1 cellular context compared by ENCODE assay signal in the genomic region with DNA sequence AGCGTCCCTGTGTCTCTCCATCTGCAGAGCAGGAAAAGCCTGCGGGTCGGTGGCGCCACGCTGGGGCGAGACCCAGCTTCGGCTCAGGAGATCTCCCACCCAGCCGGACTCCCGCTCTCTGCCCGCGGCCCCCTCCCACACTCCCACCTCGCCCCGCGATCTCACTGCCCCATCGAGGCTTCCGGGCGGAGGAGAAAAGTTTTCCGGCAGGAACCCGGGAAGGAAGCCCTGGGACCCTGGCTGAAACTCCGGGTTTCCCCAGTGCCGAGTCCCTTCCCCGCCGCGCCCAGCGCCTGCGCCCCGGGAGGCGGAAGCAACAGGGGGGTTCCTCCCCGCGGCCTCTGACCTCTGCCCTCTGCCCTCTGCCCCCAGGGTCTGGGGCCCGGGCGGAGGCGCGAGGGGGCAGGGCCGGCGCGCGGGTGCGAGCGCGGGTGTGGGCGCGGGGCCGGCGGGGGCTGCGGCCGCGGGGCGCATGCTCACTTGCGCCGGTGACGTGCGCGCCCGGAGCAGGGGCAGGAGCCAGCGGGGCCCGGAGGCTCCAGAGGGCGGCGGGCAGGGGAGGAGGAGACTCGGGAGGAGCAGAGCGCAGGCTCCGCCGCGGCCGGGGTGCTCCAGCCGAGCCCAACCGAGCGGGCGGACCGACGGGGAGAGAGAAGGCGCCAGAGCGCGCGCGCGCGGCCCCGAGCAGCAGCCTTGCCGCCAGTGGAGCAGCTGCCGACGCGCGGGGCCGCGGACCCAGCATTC.
TF ChIP-seq lines count a peak whose summit lies in the region.

A gene (plus strand): TSS at position 541 of the 744 bp plus-strand sequence. CDS start 379 bp downstream, outside the sequence.

TF ChIP-seq in HepG2, 621 proteins besides CTCF, POLR2A, EP300 and RAD21 (continued from another document and continues in another):
- TF ChIP-seq, protein P1, sequence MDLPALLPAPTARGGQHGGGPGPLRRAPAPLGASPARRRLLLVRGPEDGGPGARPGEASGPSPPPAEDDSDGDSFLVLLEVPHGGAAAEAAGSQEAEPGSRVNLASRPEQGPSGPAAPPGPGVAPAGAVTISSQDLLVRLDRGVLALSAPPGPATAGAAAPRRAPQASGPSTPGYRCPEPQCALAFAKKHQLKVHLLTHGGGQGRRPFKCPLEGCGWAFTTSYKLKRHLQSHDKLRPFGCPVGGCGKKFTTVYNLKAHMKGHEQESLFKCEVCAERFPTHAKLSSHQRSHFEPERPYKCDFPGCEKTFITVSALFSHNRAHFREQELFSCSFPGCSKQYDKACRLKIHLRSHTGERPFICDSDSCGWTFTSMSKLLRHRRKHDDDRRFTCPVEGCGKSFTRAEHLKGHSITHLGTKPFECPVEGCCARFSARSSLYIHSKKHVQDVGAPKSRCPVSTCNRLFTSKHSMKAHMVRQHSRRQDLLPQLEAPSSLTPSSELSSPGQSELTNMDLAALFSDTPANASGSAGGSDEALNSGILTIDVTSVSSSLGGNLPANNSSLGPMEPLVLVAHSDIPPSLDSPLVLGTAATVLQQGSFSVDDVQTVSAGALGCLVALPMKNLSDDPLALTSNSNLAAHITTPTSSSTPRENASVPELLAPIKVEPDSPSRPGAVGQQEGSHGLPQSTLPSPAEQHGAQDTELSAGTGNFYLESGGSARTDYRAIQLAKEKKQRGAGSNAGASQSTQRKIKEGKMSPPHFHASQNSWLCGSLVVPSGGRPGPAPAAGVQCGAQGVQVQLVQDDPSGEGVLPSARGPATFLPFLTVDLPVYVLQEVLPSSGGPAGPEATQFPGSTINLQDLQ (CRISPR knock-in tag; IDR thresholded peaks at IDR 0.05): no peak
- TF ChIP-seq TBP (CRISPR knock-in tag; IDR thresholded peaks at IDR 0.05): no peak
- TF ChIP-seq ZNF451 (CRISPR knock-in tag; IDR thresholded peaks at IDR 0.05): peak; percentile 57; the same call in 1 of the 2 replicates
- TF ChIP-seq ELF1 (CRISPR knock-in tag; IDR thresholded peaks at IDR 0.05): peak; percentile 80
- peak; percentile 85 for TF ChIP-seq HNRNPLL (IDR thresholded peaks at IDR 0.05; ENCODE audit: low read depth, low read length, poor library complexity, severe bottlenecking)
- no peak for TF ChIP-seq ZNF607 (CRISPR knock-in tag; IDR thresholded peaks at IDR 0.05; ENCODE audit: borderline replicate concordance)
- no peak for TF ChIP-seq RFX5 (IDR thresholded peaks at IDR 0.05; ENCODE audit: low read depth, low read length)
- no peak for TF ChIP-seq ZNF644 (CRISPR knock-in tag; IDR thresholded peaks at IDR 0.05; ENCODE audit: low read depth)
- no peak; the same call in 1 of the 2 replicates for TF ChIP-seq HCFC1 (IDR thresholded peaks at IDR 0.05; ENCODE audit: low read depth, low read length)
- TF ChIP-seq GATAD1 (CRISPR knock-in tag; IDR thresholded peaks at IDR 0.05): peak; percentile 76
- TF ChIP-seq ZNF510 (CRISPR knock-in tag; IDR thresholded peaks at IDR 0.05; ENCODE audit: low read depth): peak; percentile 78; the same call in 1 of the 2 replicates
- TF ChIP-seq KAT2B (IDR thresholded peaks at IDR 0.05; ENCODE audit: borderline replicate concordance, low read depth, low read length): no peak
- TF ChIP-seq MBNL3 (CRISPR knock-in tag; conservative IDR thresholded peaks at IDR 0.05): no peak
- TF ChIP-seq, protein P2, sequence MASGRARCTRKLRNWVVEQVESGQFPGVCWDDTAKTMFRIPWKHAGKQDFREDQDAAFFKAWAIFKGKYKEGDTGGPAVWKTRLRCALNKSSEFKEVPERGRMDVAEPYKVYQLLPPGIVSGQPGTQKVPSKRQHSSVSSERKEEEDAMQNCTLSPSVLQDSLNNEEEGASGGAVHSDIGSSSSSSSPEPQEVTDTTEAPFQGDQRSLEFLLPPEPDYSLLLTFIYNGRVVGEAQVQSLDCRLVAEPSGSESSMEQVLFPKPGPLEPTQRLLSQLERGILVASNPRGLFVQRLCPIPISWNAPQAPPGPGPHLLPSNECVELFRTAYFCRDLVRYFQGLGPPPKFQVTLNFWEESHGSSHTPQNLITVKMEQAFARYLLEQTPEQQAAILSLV (CRISPR knock-in tag; IDR thresholded peaks at IDR 0.05; ENCODE audit: borderline replicate concordance): no peak
- TF ChIP-seq CBX1 (IDR thresholded peaks at IDR 0.05; ENCODE audit: low read depth): no peak
- peak; percentile 79 for TF ChIP-seq MED1 (CRISPR knock-in tag; IDR thresholded peaks at IDR 0.05)
- TF ChIP-seq CCDC6 (CRISPR knock-in tag; IDR thresholded peaks at IDR 0.05): peak; percentile 84; the same call in 1 of the 2 replicates
- TF ChIP-seq SATB2 (CRISPR knock-in tag; IDR thresholded peaks at IDR 0.05): no peak
- peak; percentile 88 for TF ChIP-seq ZNF772 (CRISPR knock-in tag; IDR thresholded peaks at IDR 0.05)
- TF ChIP-seq TCF7L2 (IDR thresholded peaks at IDR 0.05; ENCODE audit: low read depth, low read length): no peak
- TF ChIP-seq, protein P3, sequence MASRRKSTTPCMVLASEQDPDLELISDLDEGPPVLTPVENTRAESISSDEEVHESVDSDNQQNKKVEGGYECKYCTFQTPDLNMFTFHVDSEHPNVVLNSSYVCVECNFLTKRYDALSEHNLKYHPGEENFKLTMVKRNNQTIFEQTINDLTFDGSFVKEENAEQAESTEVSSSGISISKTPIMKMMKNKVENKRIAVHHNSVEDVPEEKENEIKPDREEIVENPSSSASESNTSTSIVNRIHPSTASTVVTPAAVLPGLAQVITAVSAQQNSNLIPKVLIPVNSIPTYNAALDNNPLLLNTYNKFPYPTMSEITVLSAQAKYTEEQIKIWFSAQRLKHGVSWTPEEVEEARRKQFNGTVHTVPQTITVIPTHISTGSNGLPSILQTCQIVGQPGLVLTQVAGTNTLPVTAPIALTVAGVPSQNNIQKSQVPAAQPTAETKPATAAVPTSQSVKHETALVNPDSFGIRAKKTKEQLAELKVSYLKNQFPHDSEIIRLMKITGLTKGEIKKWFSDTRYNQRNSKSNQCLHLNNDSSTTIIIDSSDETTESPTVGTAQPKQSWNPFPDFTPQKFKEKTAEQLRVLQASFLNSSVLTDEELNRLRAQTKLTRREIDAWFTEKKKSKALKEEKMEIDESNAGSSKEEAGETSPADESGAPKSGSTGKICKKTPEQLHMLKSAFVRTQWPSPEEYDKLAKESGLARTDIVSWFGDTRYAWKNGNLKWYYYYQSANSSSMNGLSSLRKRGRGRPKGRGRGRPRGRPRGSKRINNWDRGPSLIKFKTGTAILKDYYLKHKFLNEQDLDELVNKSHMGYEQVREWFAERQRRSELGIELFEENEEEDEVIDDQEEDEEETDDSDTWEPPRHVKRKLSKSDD (CRISPR knock-in tag; IDR thresholded peaks at IDR 0.05; ENCODE audit: low read depth): no peak
- no peak for TF ChIP-seq SP2 (CRISPR knock-in tag; IDR thresholded peaks at IDR 0.05)
- TF ChIP-seq, protein P4, sequence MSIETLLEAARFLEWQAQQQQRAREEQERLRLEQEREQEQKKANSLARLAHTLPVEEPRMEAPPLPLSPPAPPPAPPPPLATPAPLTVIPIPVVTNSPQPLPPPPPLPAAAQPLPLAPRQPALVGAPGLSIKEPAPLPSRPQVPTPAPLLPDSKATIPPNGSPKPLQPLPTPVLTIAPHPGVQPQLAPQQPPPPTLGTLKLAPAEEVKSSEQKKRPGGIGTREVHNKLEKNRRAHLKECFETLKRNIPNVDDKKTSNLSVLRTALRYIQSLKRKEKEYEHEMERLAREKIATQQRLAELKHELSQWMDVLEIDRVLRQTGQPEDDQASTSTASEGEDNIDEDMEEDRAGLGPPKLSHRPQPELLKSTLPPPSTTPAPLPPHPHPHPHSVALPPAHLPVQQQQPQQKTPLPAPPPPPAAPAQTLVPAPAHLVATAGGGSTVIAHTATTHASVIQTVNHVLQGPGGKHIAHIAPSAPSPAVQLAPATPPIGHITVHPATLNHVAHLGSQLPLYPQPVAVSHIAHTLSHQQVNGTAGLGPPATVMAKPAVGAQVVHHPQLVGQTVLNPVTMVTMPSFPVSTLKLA (IDR thresholded peaks at IDR 0.05): no peak
- TF ChIP-seq FOSL2 (CRISPR knock-in tag; IDR thresholded peaks at IDR 0.05): 0 out of 2 replicates have a peak, but pooled peaks have one; percentile 3
- no peak for TF ChIP-seq ZNF20 (CRISPR knock-in tag; IDR thresholded peaks at IDR 0.05)
- no peak for TF ChIP-seq ZNF558 (CRISPR knock-in tag; IDR thresholded peaks at IDR 0.05; ENCODE audit: borderline replicate concordance)
- TF ChIP-seq, protein P5, sequence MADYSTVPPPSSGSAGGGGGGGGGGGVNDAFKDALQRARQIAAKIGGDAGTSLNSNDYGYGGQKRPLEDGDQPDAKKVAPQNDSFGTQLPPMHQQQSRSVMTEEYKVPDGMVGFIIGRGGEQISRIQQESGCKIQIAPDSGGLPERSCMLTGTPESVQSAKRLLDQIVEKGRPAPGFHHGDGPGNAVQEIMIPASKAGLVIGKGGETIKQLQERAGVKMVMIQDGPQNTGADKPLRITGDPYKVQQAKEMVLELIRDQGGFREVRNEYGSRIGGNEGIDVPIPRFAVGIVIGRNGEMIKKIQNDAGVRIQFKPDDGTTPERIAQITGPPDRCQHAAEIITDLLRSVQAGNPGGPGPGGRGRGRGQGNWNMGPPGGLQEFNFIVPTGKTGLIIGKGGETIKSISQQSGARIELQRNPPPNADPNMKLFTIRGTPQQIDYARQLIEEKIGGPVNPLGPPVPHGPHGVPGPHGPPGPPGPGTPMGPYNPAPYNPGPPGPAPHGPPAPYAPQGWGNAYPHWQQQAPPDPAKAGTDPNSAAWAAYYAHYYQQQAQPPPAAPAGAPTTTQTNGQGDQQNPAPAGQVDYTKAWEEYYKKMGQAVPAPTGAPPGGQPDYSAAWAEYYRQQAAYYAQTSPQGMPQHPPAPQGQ (CRISPR knock-in tag; IDR thresholded peaks at IDR 0.05; ENCODE audit: borderline replicate concordance): no peak
- peak; percentile 53; the same call in 1 of the 2 replicates for TF ChIP-seq ZNF546 (CRISPR knock-in tag; conservative IDR thresholded peaks at IDR 0.05)
- TF ChIP-seq ZNF224 (CRISPR knock-in tag; IDR thresholded peaks at IDR 0.05): no peak
- peak; percentile 24; the same call in 1 of the 2 replicates for TF ChIP-seq ZMYM3 (CRISPR knock-in tag; IDR thresholded peaks at IDR 0.05)
- TF ChIP-seq, protein P6, sequence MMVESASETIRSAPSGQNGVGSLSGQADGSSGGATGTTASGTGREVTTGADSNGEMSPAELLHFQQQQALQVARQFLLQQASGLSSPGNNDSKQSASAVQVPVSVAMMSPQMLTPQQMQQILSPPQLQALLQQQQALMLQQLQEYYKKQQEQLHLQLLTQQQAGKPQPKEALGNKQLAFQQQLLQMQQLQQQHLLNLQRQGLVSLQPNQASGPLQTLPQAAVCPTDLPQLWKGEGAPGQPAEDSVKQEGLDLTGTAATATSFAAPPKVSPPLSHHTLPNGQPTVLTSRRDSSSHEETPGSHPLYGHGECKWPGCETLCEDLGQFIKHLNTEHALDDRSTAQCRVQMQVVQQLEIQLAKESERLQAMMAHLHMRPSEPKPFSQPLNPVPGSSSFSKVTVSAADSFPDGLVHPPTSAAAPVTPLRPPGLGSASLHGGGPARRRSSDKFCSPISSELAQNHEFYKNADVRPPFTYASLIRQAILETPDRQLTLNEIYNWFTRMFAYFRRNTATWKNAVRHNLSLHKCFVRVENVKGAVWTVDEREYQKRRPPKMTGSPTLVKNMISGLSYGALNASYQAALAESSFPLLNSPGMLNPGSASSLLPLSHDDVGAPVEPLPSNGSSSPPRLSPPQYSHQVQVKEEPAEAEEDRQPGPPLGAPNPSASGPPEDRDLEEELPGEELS (CRISPR knock-in tag; IDR thresholded peaks at IDR 0.05): peak; percentile 48; the same call in 1 of the 2 replicates
- peak; percentile 85 for TF ChIP-seq TAF1 (CRISPR knock-in tag; IDR thresholded peaks at IDR 0.05)
- TF ChIP-seq, protein P7, sequence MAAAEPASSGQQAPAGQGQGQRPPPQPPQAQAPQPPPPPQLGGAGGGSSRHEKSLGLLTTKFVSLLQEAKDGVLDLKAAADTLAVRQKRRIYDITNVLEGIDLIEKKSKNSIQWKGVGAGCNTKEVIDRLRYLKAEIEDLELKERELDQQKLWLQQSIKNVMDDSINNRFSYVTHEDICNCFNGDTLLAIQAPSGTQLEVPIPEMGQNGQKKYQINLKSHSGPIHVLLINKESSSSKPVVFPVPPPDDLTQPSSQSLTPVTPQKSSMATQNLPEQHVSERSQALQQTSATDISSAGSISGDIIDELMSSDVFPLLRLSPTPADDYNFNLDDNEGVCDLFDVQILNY (CRISPR knock-in tag; conservative IDR thresholded peaks at IDR 0.05): no peak
- no peak for TF ChIP-seq KLF12 (CRISPR knock-in tag; IDR thresholded peaks at IDR 0.05; ENCODE audit: borderline replicate concordance)
- peak; percentile 84 for TF ChIP-seq ZNF501 (CRISPR knock-in tag; IDR thresholded peaks at IDR 0.05)
- TF ChIP-seq RFXANK (CRISPR knock-in tag; IDR thresholded peaks at IDR 0.05): no peak
- TF ChIP-seq ZNF556 (CRISPR knock-in tag; IDR thresholded peaks at IDR 0.05; ENCODE audit: borderline replicate concordance): peak; percentile 95
- TF ChIP-seq, protein P8, sequence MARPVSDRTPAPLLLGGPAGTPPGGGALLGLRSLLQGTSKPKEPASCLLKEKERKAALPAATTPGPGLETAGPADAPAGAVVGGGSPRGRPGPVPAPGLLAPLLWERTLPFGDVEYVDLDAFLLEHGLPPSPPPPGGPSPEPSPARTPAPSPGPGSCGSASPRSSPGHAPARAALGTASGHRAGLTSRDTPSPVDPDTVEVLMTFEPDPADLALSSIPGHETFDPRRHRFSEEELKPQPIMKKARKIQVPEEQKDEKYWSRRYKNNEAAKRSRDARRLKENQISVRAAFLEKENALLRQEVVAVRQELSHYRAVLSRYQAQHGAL (CRISPR knock-in tag; IDR thresholded peaks at IDR 0.05; ENCODE audit: not compliant biosample characterization): no peak
- no peak for TF ChIP-seq GTF2F1 (IDR thresholded peaks at IDR 0.05; ENCODE audit: low read length)
- no peak for TF ChIP-seq TBL1XR1 (IDR thresholded peaks at IDR 0.05; ENCODE audit: borderline replicate concordance, low read length, partially characterized antibody)
- no peak for TF ChIP-seq ZNF850 (CRISPR knock-in tag; conservative IDR thresholded peaks at IDR 0.05)
- no peak for TF ChIP-seq SIN3B (IDR thresholded peaks at IDR 0.05; ENCODE audit: low read length)
- TF ChIP-seq GATA4 (IDR thresholded peaks at IDR 0.05; ENCODE audit: borderline replicate concordance, low read depth): peak; percentile 45
- TF ChIP-seq, protein P9, sequence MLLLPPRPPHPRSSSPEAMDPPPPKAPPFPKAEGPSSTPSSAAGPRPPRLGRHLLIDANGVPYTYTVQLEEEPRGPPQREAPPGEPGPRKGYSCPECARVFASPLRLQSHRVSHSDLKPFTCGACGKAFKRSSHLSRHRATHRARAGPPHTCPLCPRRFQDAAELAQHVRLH (CRISPR knock-in tag; IDR thresholded peaks at IDR 0.05; ENCODE audit: borderline replicate concordance, low read depth): no peak
- no peak for TF ChIP-seq RNF2 (conservative IDR thresholded peaks at IDR 0.05; ENCODE audit: low read depth)
- TF ChIP-seq JUNB (CRISPR knock-in tag; IDR thresholded peaks at IDR 0.05; ENCODE audit: borderline replicate concordance): no peak
- peak; percentile 88 for TF ChIP-seq ELF3 (CRISPR knock-in tag; IDR thresholded peaks at IDR 0.05)
- TF ChIP-seq JUN (CRISPR knock-in tag; IDR thresholded peaks at IDR 0.05): no peak
- no peak for TF ChIP-seq SUZ12 (IDR thresholded peaks at IDR 0.05; ENCODE audit: low read depth, low read length)
- no peak for TF ChIP-seq ZNF264 (CRISPR knock-in tag; IDR thresholded peaks at IDR 0.05)
- no peak for TF ChIP-seq ZNF3 (CRISPR knock-in tag; IDR thresholded peaks at IDR 0.05)
- TF ChIP-seq, protein P10, sequence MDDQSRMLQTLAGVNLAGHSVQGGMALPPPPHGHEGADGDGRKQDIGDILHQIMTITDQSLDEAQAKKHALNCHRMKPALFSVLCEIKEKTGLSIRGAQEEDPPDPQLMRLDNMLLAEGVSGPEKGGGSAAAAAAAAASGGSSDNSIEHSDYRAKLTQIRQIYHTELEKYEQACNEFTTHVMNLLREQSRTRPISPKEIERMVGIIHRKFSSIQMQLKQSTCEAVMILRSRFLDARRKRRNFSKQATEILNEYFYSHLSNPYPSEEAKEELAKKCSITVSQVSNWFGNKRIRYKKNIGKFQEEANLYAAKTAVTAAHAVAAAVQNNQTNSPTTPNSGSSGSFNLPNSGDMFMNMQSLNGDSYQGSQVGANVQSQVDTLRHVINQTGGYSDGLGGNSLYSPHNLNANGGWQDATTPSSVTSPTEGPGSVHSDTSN (CRISPR knock-in tag; IDR thresholded peaks at IDR 0.05; ENCODE audit: borderline replicate concordance): no peak
